Comparison of ENCODE assay signal across 1 cellular context in genomic region chr6:80029442-80029841, GRCh38.
TF ChIP-seq lines count a peak whose summit lies in the region.

No MANE protein-coding gene starts in this region.

TF ChIP-seq in GM23338, 12 proteins besides CTCF, POLR2A, EP300 and RAD21 (continued from another document):
- TF ChIP-seq REST (IDR thresholded peaks at IDR 0.05; ENCODE audit: unreplicated experiment) (no peak), STAT1 (IDR thresholded peaks at IDR 0.05; ENCODE audit: unreplicated experiment) (no peak), EZH2phosphoT487 (IDR thresholded peaks at IDR 0.05; ENCODE audit: unreplicated experiment) (no peak), ETS1 (IDR thresholded peaks at IDR 0.05) (no peak), CREB1 (CRISPR knock-in tag; IDR thresholded peaks at IDR 0.05; ENCODE audit: low read depth) (no peak), JUNB (IDR thresholded peaks at IDR 0.05; ENCODE audit: unreplicated experiment) (no peak), NANOG (IDR thresholded peaks at IDR 0.05; ENCODE audit: borderline replicate concordance) (no peak), POLR2AphosphoS5 (IDR thresholded peaks at IDR 0.05; ENCODE audit: low read depth) (no peak)
